12 cellular contexts compared by ENCODE assay signal in genomic region chr6:54697423-54697822, GRCh38.
DNase-seq lines count a peak whose midpoint lies in the region; ATAC-seq and TF ChIP-seq lines count a peak whose summit lies in the region.
"Had no signal": no experiment of that assay in that cellular context is flagged by ENCODE, and none has a peak within 500 bp of the region (broad histone marks: within the 10 kb centered on the region; RNA-seq: fewer than 3 reads in every experiment).

No MANE protein-coding gene starts in this region.

- POLR2A ChIA-PET in WTC11 (lab: Charles Lee): no interaction called here

- H3K4me1 ChIP-seq in gastrocnemius medialis: no peaks in the 10 kb centered on the region
- no peaks in the 10 kb centered on the region for H3K4me1 ChIP-seq in effector memory CD4-positive, alpha-beta T cell (ENCODE audit: control insufficient read depth, insufficient read depth, low read length, poor library complexity, severe bottlenecking)

- H3K36me3 Mint-ChIP-seq in WTC11: no peaks in the 10 kb centered on the region

- no peak overlapping the region; the same call in 1 of the 2 replicates for H3K27ac Mint-ChIP-seq in WTC11
- H3K27ac Mint-ChIP-seq: activated T-helper 17 cell treated with anti-CD3 and anti-CD28 coated beads, Interleukin-2, amount 50 U/mL, for 72 hours; T-helper 1 cell treated with Interleukin-12 subunit alpha and Interleukin-12 subunit beta and Interleukin-4 antibody, amounts not matched to agents 30 μg/mL and 1 μg/mL, for 36 hours had no signal

- H3K9me3 Mint-ChIP-seq in WTC11: no peaks in the 10 kb centered on the region
- H3K9me3 Mint-ChIP-seq: activated T-helper 17 cell treated with anti-CD3 and anti-CD28 coated beads, Interleukin-2, amount 50 U/mL, for 72 hours; T-helper 1 cell treated with Interleukin-12 subunit alpha and Interleukin-12 subunit beta and Interleukin-4 antibody, amounts not matched to agents 30 μg/mL and 1 μg/mL, for 36 hours had no signal

- H3K36me3 ChIP-seq in kidney epithelial cell (ENCODE audit: control insufficient read depth, insufficient read depth, low read length) (no peaks in the 10 kb centered on the region), gastrocnemius medialis (no peaks in the 10 kb centered on the region)
- H3K36me3 ChIP-seq in effector memory CD4-positive, alpha-beta T cell (ENCODE audit: control insufficient read depth, insufficient read depth, low read length): no peaks in the 10 kb centered on the region
- H3K36me3 ChIP-seq: suprapubic skin had no signal

- TF ChIP-seq CTCF in AG10803 (conservative IDR thresholded peaks at IDR 0.05; ENCODE audit: low read length) (peak; percentile 64), WTC11 (IDR thresholded peaks at IDR 0.05) (no peak), kidney epithelial cell (IDR thresholded peaks at IDR 0.05; ENCODE audit: insufficient read depth, low read length, poor library complexity, severe bottlenecking) (peak; percentile 15), gastrocnemius medialis (IDR thresholded peaks at IDR 0.05 in 4 of 5, conservative IDR thresholded peaks at IDR 0.05 in 1 of 5) (no peak)

- in situ Hi-C loops in gastrocnemius medialis (cut with MboI; ENCODE audit: low sequenced_read_pairs in 4 of 4): no loop called here

- no peak overlapping the region for H3K4me3 Mint-ChIP-seq in WTC11
- H3K4me3 Mint-ChIP-seq: activated T-helper 17 cell treated with anti-CD3 and anti-CD28 coated beads, Interleukin-2, amount 50 U/mL, for 72 hours; T-helper 1 cell treated with Interleukin-12 subunit alpha and Interleukin-12 subunit beta and Interleukin-4 antibody, amounts not matched to agents 30 μg/mL and 1 μg/mL, for 36 hours had no signal

- H3K27me3 Mint-ChIP-seq in WTC11 (ENCODE audit: low read depth): peaks cover 15% of the 10 kb centered on the region
- H3K27me3 Mint-ChIP-seq: activated T-helper 17 cell treated with anti-CD3 and anti-CD28 coated beads, Interleukin-2, amount 50 U/mL, for 72 hours had no signal

- intact Hi-C loops in gastrocnemius medialis (cut with DNase I; ENCODE audit: low total_unique reads): no loop called here

- peak; percentile 43; the same call in 1 of the 2 replicates for ATAC-seq in WTC11
- no peak for ATAC-seq in HG02623 (IDR thresholded peaks at IDR 0.05; ENCODE audit: unreplicated experiment)
- ATAC-seq in gastrocnemius medialis: no peak
- ATAC-seq in HG03565 (IDR thresholded peaks at IDR 0.05; ENCODE audit: unreplicated experiment): no peak
- ATAC-seq: activated T-helper 17 cell treated with anti-CD3 and anti-CD28 coated beads, Interleukin-2, amount 50 U/mL, for 72 hours had no signal

- CTCF ChIA-PET in WTC11 (lab: Charles Lee): interaction anchor here (0.7 to 1.0 kb wide), 4 partner anchors 20 to 580 kb away, joined by 3 read pairs; no protein-coding TSS in a partner anchor

- no peaks in the 10 kb centered on the region for H3K9me3 ChIP-seq in gastrocnemius medialis
- no peaks in the 10 kb centered on the region for H3K9me3 ChIP-seq in effector memory CD4-positive, alpha-beta T cell (ENCODE audit: control insufficient read depth, low read length)
- H3K9me3 ChIP-seq: suprapubic skin had no signal

- TF ChIP-seq POLR2A in gastrocnemius medialis (IDR thresholded peaks at IDR 0.05): no peak

- DNase-seq in AG10803 (ENCODE audit: low read depth) (peak; percentile 50), LHCN-M2 (ENCODE audit: low read depth) (peak; percentile 32), WTC11 (ENCODE audit: low spot score) (no peak), kidney epithelial cell (ENCODE audit: low read depth) (no peak), gastrocnemius medialis (no peak)
- no peak for DNase-seq in effector memory CD4-positive, alpha-beta T cell
- DNase-seq: NCI-H1436 had no signal

- H3K4me3 ChIP-seq in AG10803 (ENCODE audit: low read length) (no peak overlapping the region), kidney epithelial cell (ENCODE audit: low read depth, low read length) (no peak overlapping the region), gastrocnemius medialis (no peak overlapping the region)
- H3K4me3 ChIP-seq in effector memory CD4-positive, alpha-beta T cell (ENCODE audit: insufficient read depth, low read depth, low read length, poor library complexity, severe bottlenecking): no peak overlapping the region
- H3K4me3 ChIP-seq: suprapubic skin had no signal

- H3K27me3 ChIP-seq in kidney epithelial cell (ENCODE audit: control insufficient read depth, insufficient read depth, low read length) (no peaks in the 10 kb centered on the region), gastrocnemius medialis (no peaks in the 10 kb centered on the region)
- H3K27me3 ChIP-seq in effector memory CD4-positive, alpha-beta T cell (replicated peaks; ENCODE audit: control insufficient read depth, insufficient read depth, low read length, poor library complexity, severe bottlenecking): no peaks in the 10 kb centered on the region
- H3K27me3 ChIP-seq: suprapubic skin had no signal

- no peak overlapping the region for H3K27ac ChIP-seq in gastrocnemius medialis
- no peak overlapping the region for H3K27ac ChIP-seq in effector memory CD4-positive, alpha-beta T cell (ENCODE audit: insufficient read depth, low read length, poor library complexity, severe bottlenecking)
- H3K27ac ChIP-seq: suprapubic skin had no signal

- H3K4me1 Mint-ChIP-seq in WTC11: peaks cover 6% of the 10 kb centered on the region
- H3K4me1 Mint-ChIP-seq: activated T-helper 17 cell treated with anti-CD3 and anti-CD28 coated beads, Interleukin-2, amount 50 U/mL, for 72 hours had no signal

TF ChIP-seq in WTC11, 78 proteins besides CTCF, POLR2A, EP300 and RAD21 (continues in another document):
- TF ChIP-seq SP1 (CRISPR knock-in tag; conservative IDR thresholded peaks at IDR 0.05) (no peak), OVOL2 (CRISPR knock-in tag; IDR thresholded peaks at IDR 0.05; ENCODE audit: borderline replicate concordance) (no peak), ATF6 (CRISPR knock-in tag; IDR thresholded peaks at IDR 0.05) (no peak), ZBTB21 (CRISPR knock-in tag; IDR thresholded peaks at IDR 0.05; ENCODE audit: borderline replicate concordance) (no peak), FOXP4 (CRISPR knock-in tag; IDR thresholded peaks at IDR 0.05) (no peak), CDX4 (CRISPR knock-in tag; IDR thresholded peaks at IDR 0.05; ENCODE audit: borderline replicate concordance) (no peak), ZBTB43 (CRISPR knock-in tag; IDR thresholded peaks at IDR 0.05) (no peak), SMAD4 (CRISPR knock-in tag; IDR thresholded peaks at IDR 0.05) (no peak), TEAD4 (CRISPR knock-in tag; IDR thresholded peaks at IDR 0.05) (no peak), ZMAT4 (CRISPR knock-in tag; IDR thresholded peaks at IDR 0.05) (no peak), GTF2I (CRISPR knock-in tag; conservative IDR thresholded peaks at IDR 0.05) (no peak), NR2C2 (CRISPR knock-in tag; IDR thresholded peaks at IDR 0.05) (no peak)

Comparison
In these comparisons a context has a peak if more than half of its experiments do, and no peak if none do; other contexts are left out.
1. DNase-seq: peak in AG10803 (single experiment) and LHCN-M2 (single experiment); none in WTC11 (single experiment), kidney epithelial cell (single experiment), gastrocnemius medialis (0 of 2) and effector memory CD4-positive, alpha-beta T cell (0 of 3).
2. CTCF ChIP-seq: peak in AG10803 (single experiment) and kidney epithelial cell (single experiment); none in WTC11 (single experiment) and gastrocnemius medialis (0 of 5).